In the genomic region with DNA sequence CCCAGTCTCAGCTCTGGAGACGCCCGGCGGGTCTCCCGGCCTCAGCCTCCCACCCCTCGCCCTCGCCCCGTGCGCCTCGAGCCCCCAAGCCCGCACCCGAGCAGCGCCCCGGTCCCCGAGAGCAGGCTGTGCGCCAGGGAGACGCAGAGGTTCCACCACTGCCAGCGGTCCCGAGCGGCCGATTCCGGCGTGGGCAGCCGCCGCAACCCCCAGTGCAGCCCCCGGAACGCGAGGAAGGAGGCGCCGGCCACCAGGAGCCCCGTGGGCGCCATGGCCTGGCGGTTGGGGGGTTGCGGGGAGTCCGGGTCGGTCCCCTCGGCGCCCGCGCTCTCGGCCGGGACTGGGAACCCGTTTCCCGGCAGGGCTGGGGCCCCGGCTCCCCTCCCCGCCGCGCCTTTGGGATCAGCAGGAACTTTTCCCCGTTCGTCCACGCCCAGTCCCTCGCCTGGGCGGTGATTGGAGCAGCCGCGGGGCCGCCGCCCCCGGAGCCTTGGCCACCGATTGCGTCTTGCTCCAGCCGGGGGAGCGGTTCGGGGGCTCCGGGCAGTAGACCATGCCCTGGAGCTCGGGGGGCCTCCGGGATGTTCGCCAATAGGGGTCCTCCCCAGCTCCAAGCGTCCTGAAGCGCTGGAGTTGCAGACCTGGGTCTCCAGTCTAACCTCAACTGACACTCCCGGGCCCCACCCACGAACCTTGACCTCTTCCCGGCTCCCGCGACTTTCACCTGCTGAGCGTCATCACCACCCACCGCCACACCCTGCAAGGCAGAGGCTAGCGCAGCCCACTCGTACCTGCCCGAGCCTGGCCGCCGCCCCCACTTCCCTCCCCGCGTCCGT, we compare ENCODE assay signal across 8 cellular contexts. TPM values are rescaled to one million over a fixed set of nuclear protein-coding genes. Genes with fewer than 3 reads are reported as not detected.
A peak's percentile ranks its signal among the peaks of the same experiment; 100 is the strongest.
DNase-seq lines count a peak whose midpoint lies in the region; ATAC-seq and TF ChIP-seq lines count a peak whose summit lies in the region.

A gene with protein sequence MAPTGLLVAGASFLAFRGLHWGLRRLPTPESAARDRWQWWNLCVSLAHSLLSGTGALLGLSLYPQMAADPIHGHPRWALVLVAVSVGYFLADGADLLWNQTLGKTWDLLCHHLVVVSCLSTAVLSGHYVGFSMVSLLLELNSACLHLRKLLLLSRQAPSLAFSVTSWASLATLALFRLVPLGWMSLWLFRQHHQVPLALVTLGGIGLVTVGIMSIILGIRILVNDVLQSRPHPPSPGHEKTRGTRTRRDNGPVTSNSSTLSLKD (minus strand): TSS at position 407 of the 836 bp plus-strand sequence. CDS start 135 bp downstream, at position 272.

- H2AK5ac ChIP-seq in trophoblast cell (ENCODE audit: low read length) = no peak within 1 kb of the TSS

- H3K18ac ChIP-seq in trophoblast cell (ENCODE audit: low read length) = peak within 1 kb of the TSS; percentile 73

- no peaks in the 10 kb centered on the region for H3K9me3 Mint-ChIP-seq in CD8-positive, alpha-beta T cell
- no peaks in the 10 kb centered on the region for H3K9me3 Mint-ChIP-seq in activated naive CD8-positive, alpha-beta T cell treated with anti-CD3 and anti-CD28 coated beads, Interleukin-2, amount 10 ng/mL, durations not matched to agents 7 days and 5 days

- H3K4me3 ChIP-seq in CD8-positive, alpha-beta T cell (ENCODE audit: low read depth, low read length) = peak within 1 kb of the TSS; percentile 55
- H3K4me3 ChIP-seq in heart right ventricle (peak within 1 kb of the TSS; percentile 64 to 88 (median 78)), trophoblast cell (ENCODE audit: low read depth, low read length) (peak within 1 kb of the TSS; percentile 75)

- peak within 1 kb of the TSS; percentile 77 for H2AFZ ChIP-seq in trophoblast cell (ENCODE audit: insufficient read depth, low read length, poor library complexity)

- peak within 1 kb of the TSS; percentile 73 for H4K8ac ChIP-seq in trophoblast cell (ENCODE audit: low read depth, low read length)

- no peaks in the 10 kb centered on the region for H3K36me3 Mint-ChIP-seq in CD8-positive, alpha-beta T cell
- peaks cover 3% of the 10 kb centered on the region for H3K36me3 Mint-ChIP-seq in activated naive CD8-positive, alpha-beta T cell treated with anti-CD3 and anti-CD28 coated beads, Interleukin-2, amount 10 ng/mL, durations not matched to agents 7 days and 5 days

- peaks cover 21% of the 10 kb centered on the region for H3K4me1 Mint-ChIP-seq in CD8-positive, alpha-beta T cell (ENCODE audit: low read depth)
- H3K4me1 Mint-ChIP-seq in activated naive CD8-positive, alpha-beta T cell treated with anti-CD3 and anti-CD28 coated beads, Interleukin-2, amount 10 ng/mL, durations not matched to agents 7 days and 5 days = peaks cover 16% of the 10 kb centered on the region

- H3K27me3 Mint-ChIP-seq in CD8-positive, alpha-beta T cell (ENCODE audit: low read depth) = peaks cover 27% of the 10 kb centered on the region
- peaks cover 33% of the 10 kb centered on the region for H3K27me3 Mint-ChIP-seq in activated naive CD8-positive, alpha-beta T cell treated with anti-CD3 and anti-CD28 coated beads, Interleukin-2, amount 10 ng/mL, durations not matched to agents 7 days and 5 days

- no peak within 1 kb of the TSS for H3K27ac Mint-ChIP-seq in CD8-positive, alpha-beta T cell
- H3K27ac Mint-ChIP-seq in activated naive CD8-positive, alpha-beta T cell treated with anti-CD3 and anti-CD28 coated beads, Interleukin-2, amount 10 ng/mL, durations not matched to agents 7 days and 5 days = no peak within 1 kb of the TSS

- peaks cover 4% of the 10 kb centered on the region for H3K27me3 ChIP-seq in CD8-positive, alpha-beta T cell (ENCODE audit: insufficient read depth, low read length)
- H3K27me3 ChIP-seq in heart right ventricle (peaks cover 0 to 11% (median 0%) of the 10 kb centered on the region in 7 donors), trophoblast cell (ENCODE audit: insufficient read depth, low read length) (no peaks in the 10 kb centered on the region)

- CTCF ChIA-PET in CD8-positive, alpha-beta T cell (lab: Charles Lee) = no interaction called here

- no peak within 1 kb of the TSS for H2BK5ac ChIP-seq in trophoblast cell (ENCODE audit: low read depth, low read length, poor library complexity)

- peak within 1 kb of the TSS; percentile 90 for H4K91ac ChIP-seq in trophoblast cell (ENCODE audit: low read depth, low read length)

- peak within 1 kb of the TSS; percentile 54 for H2BK120ac ChIP-seq in trophoblast cell (ENCODE audit: insufficient read depth, low read length, poor library complexity)

- POLR2A ChIA-PET in CD8-positive, alpha-beta T cell (lab: Charles Lee) = no interaction called here
- POLR2A ChIA-PET in activated naive CD8-positive, alpha-beta T cell treated with anti-CD3 and anti-CD28 coated beads, Interleukin-2, amount 10 ng/mL, durations not matched to agents 7 days and 5 days (lab: Charles Lee) = no interaction called here

- no peak for TF ChIP-seq CTCF in CD8-positive, alpha-beta T cell (IDR thresholded peaks at IDR 0.05)
- TF ChIP-seq CTCF in heart right ventricle (IDR thresholded peaks at IDR 0.05) = no peak

- 2 to 3% methylated on average over 77 to 83 of the region's 83 CpGs for WGBS in heart right ventricle, 2 donors
- WGBS in trophoblast cell (ENCODE audit: extremely low coverage, insufficient coverage, insufficient read length) = no CpG with 5 or more reads among the region's 83 CpGs

- H3K36me3 ChIP-seq in CD8-positive, alpha-beta T cell (ENCODE audit: insufficient read depth, low read length) = no peaks in the 10 kb centered on the region
- H3K36me3 ChIP-seq in heart right ventricle = peaks cover 0 to 50% (median 24%) of the 10 kb centered on the region in 9 donors
- peaks cover 25 to 26% of the 10 kb centered on the region in 2 experiments for H3K36me3 ChIP-seq in trophoblast cell (ENCODE audit: control insufficient read depth in 1 of 2, insufficient read depth in 2 of 2, low read length in 2 of 2)

- H3K27ac ChIP-seq in CD8-positive, alpha-beta T cell (ENCODE audit: low read depth, low read length) = no peak within 1 kb of the TSS
- H3K27ac ChIP-seq in heart right ventricle (peak within 1 kb of the TSS in 9 of 10 donors; percentile 76 to 99 (median 84)), trophoblast cell (ENCODE audit: low read depth, low read length) (peak within 1 kb of the TSS; percentile 48)

- intact Hi-C loops in CD8-positive, alpha-beta T cell (cut with DNase I, micrococcal nuclease) = loop anchor here in 1 of 2 experiments (10.0 kb wide), 1 partner anchor 595 kb away; a partner anchor contains a TSS
- intact Hi-C loops in heart right ventricle (cut with DNase I) = loop anchor here in 8 of 10 donors (2.0 to 10.0 kb wide), 10 partner anchors 25 to 445 kb away; a partner anchor contains a TSS

- peaks cover 22% of the 10 kb centered on the region for H3K79me1 ChIP-seq in trophoblast cell (ENCODE audit: low read length)

- peaks cover 14% of the 10 kb centered on the region for H3K4me1 ChIP-seq in CD8-positive, alpha-beta T cell (ENCODE audit: insufficient read depth, low read length)
- peaks cover 10 to 60% (median 46%) of the 10 kb centered on the region in 9 donors for H3K4me1 ChIP-seq in heart right ventricle
- peaks cover 18 to 28% of the 10 kb centered on the region in 2 experiments for H3K4me1 ChIP-seq in trophoblast cell (ENCODE audit: control insufficient read depth in 1 of 2, insufficient read depth in 2 of 2, low read length in 2 of 2)

- H3K79me2 ChIP-seq in trophoblast cell (ENCODE audit: control insufficient read depth, insufficient read depth, low read length, poor library complexity) = peaks cover 18% of the 10 kb centered on the region

- H4K12ac ChIP-seq in trophoblast cell (ENCODE audit: low read depth, low read length) = peak within 1 kb of the TSS; percentile 73

- H3K9me3 ChIP-seq in CD8-positive, alpha-beta T cell (ENCODE audit: low read length) = no peaks in the 10 kb centered on the region
- H3K9me3 ChIP-seq in heart right ventricle (no peaks in the 10 kb centered on the region), trophoblast cell (ENCODE audit: insufficient read depth, low read depth, low read length) (no peaks in the 10 kb centered on the region)

- H2BK12ac ChIP-seq in trophoblast cell (ENCODE audit: low read length) = no peak within 1 kb of the TSS

- H3K4me2 ChIP-seq in trophoblast cell (ENCODE audit: low read length) = peak within 1 kb of the TSS; percentile 92

- DNase-seq in CD8-positive, alpha-beta T cell = peak in 1 of 7 experiments; percentile 55
- DNase-seq in HT1080 (ENCODE audit: low read depth) (peak; percentile 46), heart right ventricle (peak; percentile 74 to 81), trophoblast cell (peak; percentile 85 to 88), T-helper 9 cell (no peak)
- peak; percentile 52 for DNase-seq in activated naive CD8-positive, alpha-beta T cell treated with anti-CD3 and anti-CD28 coated beads, Interleukin-2, amount 10 ng/mL, durations not matched to agents 7 days and 5 days

- peak; percentile 20 for ATAC-seq in CD8-positive, alpha-beta T cell
- peak; percentile 28 for ATAC-seq in activated naive CD8-positive, alpha-beta T cell treated with anti-CD3 and anti-CD28 coated beads, Interleukin-2, amount 10 ng/mL, durations not matched to agents 7 days and 5 days (ENCODE audit: low read depth)
- peak; percentile 35 to 58 (median 42) for ATAC-seq in heart right ventricle
- ATAC-seq in GM21576 (IDR thresholded peaks at IDR 0.05; ENCODE audit: unreplicated experiment) = no peak
- ATAC-seq in GM21367 (IDR thresholded peaks at IDR 0.05; ENCODE audit: unreplicated experiment) = no peak

- H3K14ac ChIP-seq in trophoblast cell (ENCODE audit: low read length) = peak within 1 kb of the TSS; percentile 77

- H3K4me3 Mint-ChIP-seq in CD8-positive, alpha-beta T cell = peak within 1 kb of the TSS; percentile 72
- H3K4me3 Mint-ChIP-seq in activated naive CD8-positive, alpha-beta T cell treated with anti-CD3 and anti-CD28 coated beads, Interleukin-2, amount 10 ng/mL, durations not matched to agents 7 days and 5 days = peak within 1 kb of the TSS; percentile 57

- H3K4ac ChIP-seq in trophoblast cell (ENCODE audit: low read depth, low read length) = peak within 1 kb of the TSS; percentile 29

- H3K23ac ChIP-seq in trophoblast cell (ENCODE audit: low read length) = no peak within 1 kb of the TSS

- peak within 1 kb of the TSS; percentile 59 for H3K9ac ChIP-seq in trophoblast cell (ENCODE audit: low read length)

RNA-seq across cellular contexts. Expression of the gene that starts here (rescaled TPM):
- under 1 TPM; 0.11 to 0.14 TPM for total RNA-seq in CD8-positive, alpha-beta T cell
- total RNA-seq in HT1080 (2014; rRNA removed; shearing (Covaris generic)) = 0.37 and 0.64 TPM in 2 replicates
- 1.5 and 1.6 TPM in 2 replicates for polyA plus RNA-seq in HT1080 (2015; cell fraction: cytosol; rRNA removed)
- 1.3 and 1.4 TPM in 2 replicates for polyA plus RNA-seq in HT1080 (2015; cell fraction: nucleus; rRNA removed)
- under 1 TPM; 0.20 to 0.30 TPM for total RNA-seq in activated naive CD8-positive, alpha-beta T cell treated with anti-CD3 and anti-CD28 coated beads, Interleukin-2, amount 10 ng/mL, durations not matched to agents 7 days and 5 days
- 1 to 10 TPM in 9 of 10 donors, under 1 TPM in 1; 0.96 to 6.0 (median 1.9) TPM for total RNA-seq in heart right ventricle
- 1 to 10 TPM; 1.6 to 3.2 TPM for polyA plus RNA-seq in heart right ventricle
- polyA plus RNA-seq in trophoblast cell (2013) = 2.0 and 2.1 TPM in 2 replicates

Comparison
In these comparisons a context has a peak if more than half of its experiments do, and no peak if none do; other contexts are left out.
1. Peak in ATAC-seq and H3K4me3 ChIP-seq in CD8-positive, alpha-beta T cell; RNA of the gene not detected or under 1 TPM.
2. Peak in DNase-seq and ATAC-seq in activated naive CD8-positive, alpha-beta T cell treated with anti-CD3 and anti-CD28 coated beads, Interleukin-2, amount 10 ng/mL, durations not matched to agents 7 days and 5 days; RNA of the gene not detected or under 1 TPM.
3. ATAC-seq: peak in heart right ventricle (8 of 8); none in GM21576 (single experiment) and GM21367 (single experiment).
4. Peak in every context shown above with its lines, with median percentiles within 50 percentile points of each other: H3K4me3 ChIP-seq.